In the genomic region with DNA sequence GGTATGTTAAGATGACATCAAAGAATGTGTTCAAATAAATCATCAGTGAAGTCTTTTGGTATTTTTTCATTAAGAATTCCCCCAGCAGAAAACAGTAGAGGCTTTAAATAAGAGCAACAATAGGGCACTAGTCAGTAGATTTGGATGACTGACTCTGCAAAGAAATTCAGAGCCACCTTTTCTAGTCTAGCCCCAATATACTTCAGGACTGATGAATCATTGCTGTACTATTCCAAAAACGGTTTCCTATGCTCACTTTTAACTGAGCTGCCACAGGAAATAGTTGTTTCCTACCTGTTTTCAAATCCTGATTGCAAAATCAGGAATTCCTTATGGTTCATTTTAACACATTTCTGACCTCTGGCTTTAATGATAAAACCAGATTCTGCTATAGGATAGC, we compare ENCODE assay signal across 27 cellular contexts.
DNase-seq lines count a peak whose midpoint lies in the region; FAIRE-seq and TF ChIP-seq lines count a peak whose summit lies in the region.
"Had no signal": no experiment of that assay in that cellular context is flagged by ENCODE, and none has a peak within 500 bp of the region (broad histone marks: within the 10 kb centered on the region; RNA-seq: fewer than 3 reads in every experiment).

No MANE protein-coding gene starts in this region.

- CTCF ChIA-PET in RWPE1 (lab: Yijun Ruan, JAX) = interaction anchor here (0.7 kb wide), 1 partner anchor 365 kb away, joined by 4 read pairs; no protein-coding TSS in a partner anchor

- FAIRE-seq in H54 (lab: Jason Lieb, UNC) = peak; percentile 27
- FAIRE-seq: GM12878 had no signal

- TF ChIP-seq POLR2A in H54 (IDR thresholded peaks at IDR 0.05; ENCODE audit: low read depth, low read length) = no peak

- no peaks in the 10 kb centered on the region for H3K27me3 Mint-ChIP-seq in mesothelial cell of epicardium (ENCODE audit: low read depth)
- no peaks in the 10 kb centered on the region for H3K27me3 Mint-ChIP-seq in activated T-helper 2 cell treated with anti-CD3 and anti-CD28 coated beads, Interferon-gamma antibody, Interleukin-2, Interleukin-4, amounts not matched to agents 10 μg/mL and 5 μg/mL and 100 μg/mL, durations not matched to agents 14 hours and 24 hours and 36 hours (ENCODE audit: low read depth)
- H3K27me3 Mint-ChIP-seq: activated naive CD8-positive, alpha-beta T cell treated with anti-CD3 and anti-CD28 coated beads, Interleukin-2, amount 50 U/mL, for 24 hours; activated T-cell treated with anti-CD3 and anti-CD28 coated beads, Interleukin-2, amount 50 U/mL, for 24 hours had no signal

- TF ChIP-seq CTCF in RWPE1 (conservative IDR thresholded peaks at IDR 0.05; ENCODE audit: low read depth) = no peak
- TF ChIP-seq CTCF in epithelial cell of proximal tubule (conservative IDR thresholded peaks at IDR 0.05; ENCODE audit: low read depth, low read length) = no peak
- no peak for TF ChIP-seq CTCF in mesothelial cell of epicardium (IDR thresholded peaks at IDR 0.05; ENCODE audit: unreplicated experiment)

- POLR2A ChIA-PET in RWPE1 (lab: Yijun Ruan, JAX; ENCODE audit: low non-redundant PET) = no interaction called here

- DNase-seq in H54 (ENCODE audit: insufficient read length, low spot score) (peak; percentile 9), RWPE1 (ENCODE audit: low spot score) (peak; percentile 18), epithelial cell of proximal tubule (ENCODE audit: low read depth) (peak; percentile 67), mesothelial cell of epicardium (ENCODE audit: low spot score in 2 of 2, unreplicated experiment in 2 of 2) (no peak), superior temporal gyrus (ENCODE audit: extremely low spot score) (no peak), GF-D8 (lab: John Stamatoyannopoulos, UW) (no peak), inferior parietal cortex (ENCODE audit: extremely low spot score) (no peak)
- no peak for DNase-seq in activated T-helper 2 cell treated with anti-CD3 and anti-CD28 coated beads, Interferon-gamma antibody, Interleukin-2, Interleukin-4, amounts not matched to agents 10 μg/mL and 5 μg/mL and 100 μg/mL, durations not matched to agents 14 hours and 24 hours and 36 hours (ENCODE audit: low spot score)
- DNase-seq: activated CD4-positive, alpha-beta T cell treated with anti-CD3 and anti-CD28 coated beads for 4 hours; activated gamma-delta T cell treated with Interleukin-2 at 50 U/mL for 16 hours; activated naive CD8-positive, alpha-beta T cell treated with anti-CD3 and anti-CD28 coated beads, Interleukin-2, amount 50 U/mL, for 24 hours; activated T-cell treated with anti-CD3 and anti-CD28 coated beads, Interleukin-2, amount 50 U/mL, for 24 hours; C1 segment of cervical spinal cord; Caco-2; erythroblast; NCI-H146; NCI-H446 treated with DMSO at 0.1 percent for 48 hours; NCI-H82; nephron progenitor cell; ovary; SK-N-SH; spleen; stimulated activated CD4-positive, alpha-beta T cell treated with anti-CD3 and anti-CD28 coated beads, Interleukin-4, amount 100 ng/mL, for 24 hours; T-helper 2 cell had no signal

- peak overlapping the region; percentile 47 for H3K27ac Mint-ChIP-seq in mesothelial cell of epicardium
- no peak overlapping the region for H3K27ac Mint-ChIP-seq in activated T-helper 2 cell treated with anti-CD3 and anti-CD28 coated beads, Interferon-gamma antibody, Interleukin-2, Interleukin-4, amounts not matched to agents 10 μg/mL and 5 μg/mL and 100 μg/mL, durations not matched to agents 14 hours and 24 hours and 36 hours
- H3K27ac Mint-ChIP-seq: activated naive CD8-positive, alpha-beta T cell treated with anti-CD3 and anti-CD28 coated beads, Interleukin-2, amount 50 U/mL, for 24 hours; activated T-cell treated with anti-CD3 and anti-CD28 coated beads, Interleukin-2, amount 50 U/mL, for 24 hours; nephron progenitor cell; stimulated activated effector memory CD8-positive, alpha-beta T cell treated with anti-CD3 and anti-CD28 coated beads, Interleukin-12 subunit alpha, Interleukin-12 subunit beta, amount 100 ng/mL, for 72 hours had no signal

- no peak overlapping the region for H3K4me3 Mint-ChIP-seq in mesothelial cell of epicardium
- H3K4me3 Mint-ChIP-seq in activated T-helper 2 cell treated with anti-CD3 and anti-CD28 coated beads, Interferon-gamma antibody, Interleukin-2, Interleukin-4, amounts not matched to agents 10 μg/mL and 5 μg/mL and 100 μg/mL, durations not matched to agents 14 hours and 24 hours and 36 hours (ENCODE audit: low read depth) = no peak overlapping the region
- H3K4me3 Mint-ChIP-seq: activated naive CD8-positive, alpha-beta T cell treated with anti-CD3 and anti-CD28 coated beads, Interleukin-2, amount 50 U/mL, for 24 hours; activated T-cell treated with anti-CD3 and anti-CD28 coated beads, Interleukin-2, amount 50 U/mL, for 24 hours; nephron progenitor cell; stimulated activated effector memory CD8-positive, alpha-beta T cell treated with anti-CD3 and anti-CD28 coated beads, Interleukin-12 subunit alpha, Interleukin-12 subunit beta, amount 100 ng/mL, for 72 hours had no signal

- no peak overlapping the region for H3K4me3 ChIP-seq in epithelial cell of proximal tubule (ENCODE audit: low read depth, low read length)
- H3K4me3 ChIP-seq: GM12878, ovary, right atrium auricular region, spleen had no signal

- H3K36me3 Mint-ChIP-seq in mesothelial cell of epicardium = no peaks in the 10 kb centered on the region
- no peaks in the 10 kb centered on the region for H3K36me3 Mint-ChIP-seq in activated T-helper 2 cell treated with anti-CD3 and anti-CD28 coated beads, Interferon-gamma antibody, Interleukin-2, Interleukin-4, amounts not matched to agents 10 μg/mL and 5 μg/mL and 100 μg/mL, durations not matched to agents 14 hours and 24 hours and 36 hours (ENCODE audit: low read depth)
- H3K36me3 Mint-ChIP-seq: stimulated activated effector memory CD8-positive, alpha-beta T cell treated with anti-CD3 and anti-CD28 coated beads, Interleukin-12 subunit alpha, Interleukin-12 subunit beta, amount 100 ng/mL, for 72 hours had no signal

- H3K27ac ChIP-seq in RWPE1 = no peak overlapping the region
- H3K27ac ChIP-seq: ovary, spleen had no signal

- no peaks in the 10 kb centered on the region for H3K9me3 Mint-ChIP-seq in mesothelial cell of epicardium
- H3K9me3 Mint-ChIP-seq in activated T-helper 2 cell treated with anti-CD3 and anti-CD28 coated beads, Interferon-gamma antibody, Interleukin-2, Interleukin-4, amounts not matched to agents 10 μg/mL and 5 μg/mL and 100 μg/mL, durations not matched to agents 14 hours and 24 hours and 36 hours = no peaks in the 10 kb centered on the region
- H3K9me3 Mint-ChIP-seq: activated naive CD8-positive, alpha-beta T cell treated with anti-CD3 and anti-CD28 coated beads, Interleukin-2, amount 50 U/mL, for 24 hours; activated T-cell treated with anti-CD3 and anti-CD28 coated beads, Interleukin-2, amount 50 U/mL, for 24 hours; stimulated activated effector memory CD8-positive, alpha-beta T cell treated with anti-CD3 and anti-CD28 coated beads, Interleukin-12 subunit alpha, Interleukin-12 subunit beta, amount 100 ng/mL, for 72 hours had no signal

- peaks cover 22% of the 10 kb centered on the region for H3K4me1 Mint-ChIP-seq in mesothelial cell of epicardium
- H3K4me1 Mint-ChIP-seq in activated T-helper 2 cell treated with anti-CD3 and anti-CD28 coated beads, Interferon-gamma antibody, Interleukin-2, Interleukin-4, amounts not matched to agents 10 μg/mL and 5 μg/mL and 100 μg/mL, durations not matched to agents 14 hours and 24 hours and 36 hours (ENCODE audit: low read depth) = no peaks in the 10 kb centered on the region

- intact Hi-C loops in activated T-helper 2 cell treated with anti-CD3 and anti-CD28 coated beads, Interferon-gamma antibody, Interleukin-2, Interleukin-4, amounts not matched to agents 10 μg/mL and 5 μg/mL and 100 μg/mL, durations not matched to agents 14 hours and 24 hours and 36 hours (cut with micrococcal nuclease) = no loop called here

Comparison
In these comparisons a context has a peak if more than half of its experiments do, and no peak if none do; other contexts are left out.
1. DNase-seq: peak in H54 (single experiment), RWPE1 (single experiment) and epithelial cell of proximal tubule (single experiment); none in mesothelial cell of epicardium (0 of 2), superior temporal gyrus (single experiment), GF-D8 (single experiment), activated T-helper 2 cell treated with anti-CD3 and anti-CD28 coated beads, Interferon-gamma antibody, Interleukin-2, Interleukin-4, amounts not matched to agents 10 μg/mL and 5 μg/mL and 100 μg/mL, durations not matched to agents 14 hours and 24 hours and 36 hours (single experiment) and inferior parietal cortex (single experiment).